9 cellular contexts compared by ENCODE assay signal in genomic region chr7:44122529-44122928, GRCh38. TPM values are rescaled to one million over a fixed set of nuclear protein-coding genes. Genes with fewer than 3 reads are reported as not detected.
DNase-seq lines count a peak whose midpoint lies in the region; ATAC-seq, FAIRE-seq and TF ChIP-seq lines count a peak whose summit lies in the region.
"Had no signal": no experiment of that assay in that cellular context is flagged by ENCODE, and none has a peak within 500 bp of the region (broad histone marks: within the 10 kb centered on the region; RNA-seq: fewer than 3 reads in every experiment).

No MANE protein-coding gene starts in this region.

- DNase-seq in activated CD4-positive, alpha-beta T cell treated with anti-CD3 and anti-CD28 coated beads, Interleukin-2, amount 10 ng/mL, durations not matched to agents 7 days and 5 days: no peak
- DNase-seq in activated CD4-positive, alpha-beta T cell treated with anti-CD3 and anti-CD28 coated beads, Interleukin-2, amount 50 U/mL, for 4 hours: no peak
- no peak for DNase-seq in activated naive CD4-positive, alpha-beta T cell treated with anti-CD3 and anti-CD28 coated beads, Interleukin-2, amount 50 U/mL, for 72 hours (ENCODE audit: low spot score in 2 of 2)
- DNase-seq in kidney (peak; percentile 5), thoracic aorta (ENCODE audit: low spot score) (no peak), nucleus accumbens (lab: John Stamatoyannopoulos, UW) (no peak), NCI-H774 (lab: John Stamatoyannopoulos, UW) (no peak), DMS153 treated with DMSO at 0.1 percent for 48 hours (lab: John Stamatoyannopoulos, UW; ENCODE audit: unreplicated experiment) (no peak)

- POLR2A ChIA-PET in activated CD4-positive, alpha-beta T cell treated with anti-CD3 and anti-CD28 coated beads, Interleukin-2, amount 10 ng/mL, durations not matched to agents 7 days and 5 days (lab: Charles Lee): no interaction called here

- TF ChIP-seq CTCF in kidney (IDR thresholded peaks at IDR 0.05; ENCODE audit: borderline replicate concordance, extremely low read depth, insufficient read depth): no peak
- TF ChIP-seq CTCF in thoracic aorta (IDR thresholded peaks at IDR 0.05): no peak

- no peaks in the 10 kb centered on the region for H3K9me3 ChIP-seq in kidney (ENCODE audit: control insufficient read depth in 1 of 2, low read length in 2 of 2)
- H3K9me3 ChIP-seq in thoracic aorta: no peaks in the 10 kb centered on the region

- H3K36me3 Mint-ChIP-seq in activated CD4-positive, alpha-beta T cell treated with anti-CD3 and anti-CD28 coated beads, Interleukin-2, amount 10 ng/mL, durations not matched to agents 7 days and 5 days (ENCODE audit: low read depth): peaks cover 23% of the 10 kb centered on the region
- H3K36me3 Mint-ChIP-seq in activated naive CD4-positive, alpha-beta T cell treated with anti-CD3 and anti-CD28 coated beads, Interleukin-2, amount 50 U/mL, for 72 hours: peaks cover 12 to 32% of the 10 kb centered on the region in 2 donors

- no peaks in the 10 kb centered on the region for H3K27me3 ChIP-seq in thoracic aorta (replicated peaks; ENCODE audit: insufficient read depth)

- no peaks in the 10 kb centered on the region for H3K9me3 Mint-ChIP-seq in activated CD4-positive, alpha-beta T cell treated with anti-CD3 and anti-CD28 coated beads, Interleukin-2, amount 10 ng/mL, durations not matched to agents 7 days and 5 days
- H3K9me3 Mint-ChIP-seq in activated naive CD4-positive, alpha-beta T cell treated with anti-CD3 and anti-CD28 coated beads, Interleukin-2, amount 50 U/mL, for 72 hours: no peaks in the 10 kb centered on the region

- H3K36me3 ChIP-seq in kidney (ENCODE audit: control insufficient read depth in 1 of 2, insufficient read depth in 2 of 2, low read length in 2 of 2) (peaks cover 4% of the 10 kb centered on the region in 2 donors), thoracic aorta (no peaks in the 10 kb centered on the region)

- H3K27ac ChIP-seq in kidney (ENCODE audit: low read depth in 2 of 2, low read length in 2 of 2) (peak overlapping the region in 1 of 2 donors; percentile 65), thoracic aorta (peak overlapping the region; percentile 63 to 68)
- H3K27ac ChIP-seq: epithelial cell of prostate had no signal

- peak overlapping the region; percentile 37 to 63 for H3K9ac ChIP-seq in kidney (ENCODE audit: low read length in 2 of 2)

- peaks cover 33% of the 10 kb centered on the region for H3K4me1 Mint-ChIP-seq in activated CD4-positive, alpha-beta T cell treated with anti-CD3 and anti-CD28 coated beads, Interleukin-2, amount 10 ng/mL, durations not matched to agents 7 days and 5 days

- H3K4me1 ChIP-seq in kidney (ENCODE audit: control insufficient read depth in 1 of 2, insufficient read depth in 1 of 2, low read depth in 1 of 2, low read length in 2 of 2): peaks cover 0 to 7% of the 10 kb centered on the region in 2 donors
- H3K4me1 ChIP-seq in thoracic aorta (ENCODE audit: control insufficient read depth in 1 of 2, low read depth in 2 of 2): peaks cover 8 to 20% of the 10 kb centered on the region in 2 donors

- peaks cover 12% of the 10 kb centered on the region for H3K27me3 Mint-ChIP-seq in activated CD4-positive, alpha-beta T cell treated with anti-CD3 and anti-CD28 coated beads, Interleukin-2, amount 10 ng/mL, durations not matched to agents 7 days and 5 days

- FAIRE-seq in kidney (lab: Jason Lieb, UNC): no peak

- CTCF ChIA-PET in activated CD4-positive, alpha-beta T cell treated with anti-CD3 and anti-CD28 coated beads, Interleukin-2, amount 10 ng/mL, durations not matched to agents 7 days and 5 days (lab: Charles Lee): interaction anchor here (1.4 to 2.4 kb wide), 4 partner anchors 13 to 86 kb away, joined by 3 to 11 read pairs (median 6); no protein-coding TSS in a partner anchor

- peak overlapping the region; percentile 79 to 85 for H3K4me3 ChIP-seq in kidney (ENCODE audit: low read length in 2 of 2)
- peak overlapping the region; percentile 80 for H3K4me3 ChIP-seq in thoracic aorta

- H3K27ac Mint-ChIP-seq in activated CD4-positive, alpha-beta T cell treated with anti-CD3 and anti-CD28 coated beads, Interleukin-2, amount 10 ng/mL, durations not matched to agents 7 days and 5 days: peak overlapping the region; percentile 74
- H3K27ac Mint-ChIP-seq in activated naive CD4-positive, alpha-beta T cell treated with anti-CD3 and anti-CD28 coated beads, Interleukin-2, amount 50 U/mL, for 72 hours: peak overlapping the region; percentile 39 to 68

- intact Hi-C loops in kidney (cut with DNase I): no loop called here

- no peak for ATAC-seq in activated naive CD4-positive, alpha-beta T cell treated with anti-CD3 and anti-CD28 coated beads, Interleukin-2, amount 50 U/mL, for 72 hours
- no peak for ATAC-seq in thoracic aorta (ENCODE audit: insufficient number of reproducible peaks, low FRiP score, low read depth)

- H3K4me3 Mint-ChIP-seq in activated CD4-positive, alpha-beta T cell treated with anti-CD3 and anti-CD28 coated beads, Interleukin-2, amount 10 ng/mL, durations not matched to agents 7 days and 5 days: peak overlapping the region; percentile 87

RNA-seq across cellular contexts. Expression of gene POLD2, which starts 0.8 kb away (rescaled TPM):
- total RNA-seq in activated CD4-positive, alpha-beta T cell treated with anti-CD3 and anti-CD28 coated beads, Interleukin-2, amount 10 ng/mL, durations not matched to agents 7 days and 5 days: 100 to 1,000 TPM; 117 to 128 TPM
- total RNA-seq in activated naive CD4-positive, alpha-beta T cell treated with anti-CD3 and anti-CD28 coated beads, Interleukin-2, amount 50 U/mL, for 72 hours: 100 to 1,000 TPM; 129 to 212 TPM
- total RNA-seq in kidney (60.0 TPM), thoracic aorta (10 to 100 TPM; 38.7 to 43.8 TPM)
- polyA plus RNA-seq in kidney (ENCODE audit: insufficient read depth, low read depth, low replicate concordance): 119 TPM

RNA-seq across cellular contexts. Expression of gene AEBP1, which starts 18.4 kb away (rescaled TPM):
- total RNA-seq in activated CD4-positive, alpha-beta T cell treated with anti-CD3 and anti-CD28 coated beads, Interleukin-2, amount 10 ng/mL, durations not matched to agents 7 days and 5 days: 1 to 10 TPM; 4.1 to 4.8 TPM
- total RNA-seq in activated naive CD4-positive, alpha-beta T cell treated with anti-CD3 and anti-CD28 coated beads, Interleukin-2, amount 50 U/mL, for 72 hours: 10 to 100 TPM; 14.6 to 26.9 TPM
- total RNA-seq in kidney (164 TPM), thoracic aorta (1,000 to 10,000 TPM; 1,006 to 1,415 TPM)
- polyA plus RNA-seq in kidney (ENCODE audit: insufficient read depth, low read depth, low replicate concordance): 89.4 TPM

RNA-seq across cellular contexts. Expression of gene MYL7, which starts 18.6 kb away (rescaled TPM):
- total RNA-seq in activated CD4-positive, alpha-beta T cell treated with anti-CD3 and anti-CD28 coated beads, Interleukin-2, amount 10 ng/mL, durations not matched to agents 7 days and 5 days: not detected
- total RNA-seq in activated naive CD4-positive, alpha-beta T cell treated with anti-CD3 and anti-CD28 coated beads, Interleukin-2, amount 50 U/mL, for 72 hours: not detected
- not detected for total RNA-seq in kidney
- not detected for polyA plus RNA-seq in kidney (ENCODE audit: insufficient read depth, low read depth, low replicate concordance)
- not detected for total RNA-seq in thoracic aorta

RNA-seq across cellular contexts. Expression of gene POLM, which starts 40.2 kb away (rescaled TPM):
- total RNA-seq in activated CD4-positive, alpha-beta T cell treated with anti-CD3 and anti-CD28 coated beads, Interleukin-2, amount 10 ng/mL, durations not matched to agents 7 days and 5 days: 10 to 100 TPM; 31.8 to 38.2 TPM
- 10 to 100 TPM; 35.7 to 37.2 TPM for total RNA-seq in activated naive CD4-positive, alpha-beta T cell treated with anti-CD3 and anti-CD28 coated beads, Interleukin-2, amount 50 U/mL, for 72 hours
- total RNA-seq in kidney (41.4 TPM), thoracic aorta (10 to 100 TPM; 70.0 to 78.7 TPM)
- 16.3 TPM for polyA plus RNA-seq in kidney (ENCODE audit: insufficient read depth, low read depth, low replicate concordance)

RNA-seq across cellular contexts. Expression of gene PGAM2, which starts 57.2 kb away (rescaled TPM):
- under 1 TPM in 1 of 2 experiments, not detected in 1; 0.32 TPM for total RNA-seq in activated CD4-positive, alpha-beta T cell treated with anti-CD3 and anti-CD28 coated beads, Interleukin-2, amount 10 ng/mL, durations not matched to agents 7 days and 5 days
- total RNA-seq in activated naive CD4-positive, alpha-beta T cell treated with anti-CD3 and anti-CD28 coated beads, Interleukin-2, amount 50 U/mL, for 72 hours: 1 to 10 TPM in 1 of 2 donors, under 1 TPM in 1; 0.64 to 1.0 TPM
- 2.1 TPM for total RNA-seq in kidney
- polyA plus RNA-seq in kidney (ENCODE audit: insufficient read depth, low read depth, low replicate concordance): 37.7 TPM
- total RNA-seq in thoracic aorta: 1 to 10 TPM; 1.8 to 9.5 TPM
